8 cellular contexts compared by ENCODE assay signal in genomic region chr2:63692002-63692606, GRCh38.
DNase-seq lines count a peak whose midpoint lies in the region; ATAC-seq and TF ChIP-seq lines count a peak whose summit lies in the region.

No MANE protein-coding gene starts in this region.

- H3K27me3 ChIP-seq in BE2C (no peaks in the 10 kb centered on the region), lung (ENCODE audit: control insufficient read depth, insufficient read depth) (no peaks in the 10 kb centered on the region)

- no peak overlapping the region for H3K4me3 Mint-ChIP-seq in chondrocyte (ENCODE audit: unreplicated experiment)

- H3K9me3 ChIP-seq in BE2C (no peaks in the 10 kb centered on the region), lung (ENCODE audit: control insufficient read depth in 2 of 2, insufficient read depth in 1 of 2, low read length in 1 of 2) (no peaks in the 10 kb centered on the region)

- DNase-seq in BE2C, result peak; percentile 5
- DNase-seq in NCI-H526 (lab: John Stamatoyannopoulos, UW), result peak; percentile 21 to 63
- DNase-seq in chondrocyte (ENCODE audit: low spot score), result no peak
- DNase-seq in lung (ENCODE audit: low spot score), result no peak

- H3K4me3 ChIP-seq in BE2C (ENCODE audit: low read depth, low read length) (no peak overlapping the region), GM12875 (ENCODE audit: low read depth, low read length) (no peak overlapping the region), lung (no peak overlapping the region)

- H3K4me1 Mint-ChIP-seq in chondrocyte (ENCODE audit: low read depth), result peaks cover 4% of the 10 kb centered on the region

- ATAC-seq in lung (ENCODE audit: insufficient read depth, low FRiP score) (peak; percentile 41), GM21381 (IDR thresholded peaks at IDR 0.05; ENCODE audit: unreplicated experiment) (no peak), GM21447 (IDR thresholded peaks at IDR 0.05; ENCODE audit: unreplicated experiment) (no peak), GM19452 (IDR thresholded peaks at IDR 0.05; ENCODE audit: unreplicated experiment) (no peak)

- H3K9me3 Mint-ChIP-seq in chondrocyte (ENCODE audit: low read depth), result no peaks in the 10 kb centered on the region

- H3K27ac Mint-ChIP-seq in chondrocyte (ENCODE audit: unreplicated experiment), result no peak overlapping the region

- WGBS in lung, 2 donors, result 2% methylated on average over 1 of the region's 1 CpG

- H3K36me3 ChIP-seq in BE2C (no peaks in the 10 kb centered on the region), lung (ENCODE audit: control insufficient read depth in 2 of 2, insufficient read depth in 2 of 2, low read length in 2 of 2) (no peaks in the 10 kb centered on the region)

- no peak overlapping the region for H3K27ac ChIP-seq in lung (ENCODE audit: low read depth in 1 of 2, low read length in 1 of 2)

- no peaks in the 10 kb centered on the region for H3K36me3 Mint-ChIP-seq in chondrocyte (ENCODE audit: low read depth)

- no peaks in the 10 kb centered on the region for H3K27me3 Mint-ChIP-seq in chondrocyte (ENCODE audit: low read depth)

- no peaks in the 10 kb centered on the region for H3K4me1 ChIP-seq in BE2C
- no peaks in the 10 kb centered on the region for H3K4me1 ChIP-seq in lung (ENCODE audit: control insufficient read depth in 2 of 2, insufficient read depth in 2 of 2, low read length in 2 of 2)

- TF ChIP-seq CTCF in BE2C (IDR thresholded peaks at IDR 0.05; ENCODE audit: low read depth, low read length) (peak; percentile 41), GM12875 (IDR thresholded peaks at IDR 0.05; ENCODE audit: borderline replicate concordance, insufficient read depth, low read depth, low read length) (0 out of 2 replicates have a peak, but pooled peaks have one; percentile 14), chondrocyte (IDR thresholded peaks at IDR 0.05) (peak; percentile 90), lung (IDR thresholded peaks at IDR 0.05; ENCODE audit: control extremely low read depth, extremely low read depth) (peak; percentile 39)

Comparison
In these comparisons a context has a peak if more than half of its experiments do, and no peak if none do; other contexts are left out.
1. DNase-seq: peak in BE2C (single experiment) and NCI-H526 (2 of 2); none in chondrocyte (single experiment) and lung (single experiment).
2. CTCF ChIP-seq: peak in every context shown above with its lines; median percentile 90 in chondrocyte; 41 in BE2C; 39 in lung; 14 in GM12875.